ENCODE assay signal across 20 cellular contexts in the genomic region with DNA sequence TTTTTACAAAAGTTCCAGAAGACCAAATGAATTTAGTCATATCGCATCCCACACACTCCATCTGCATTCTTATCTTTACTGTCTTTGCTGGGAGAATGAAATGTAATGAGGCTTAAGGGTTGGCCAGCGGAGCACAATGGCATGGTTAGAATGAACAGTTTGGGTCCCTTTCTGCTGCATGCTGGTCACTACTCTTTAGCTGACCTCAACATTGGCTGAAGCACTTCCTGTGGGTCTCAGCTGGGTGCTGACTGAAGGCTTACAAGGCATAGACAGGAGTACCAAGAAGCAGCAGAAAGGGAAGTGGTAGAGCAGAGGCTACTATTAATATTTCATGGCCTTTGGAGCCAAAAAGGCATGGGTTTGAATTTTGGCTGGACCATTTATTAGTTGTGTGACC.
"Had no signal": no experiment of that assay in that cellular context is flagged by ENCODE, and none has a peak within 500 bp of the region (broad histone marks: within the 10 kb centered on the region; RNA-seq: fewer than 3 reads in every experiment).

No MANE protein-coding gene starts in this region.

- H3K27me3 Mint-ChIP-seq: activated CD4-positive, alpha-beta memory T cell treated with anti-CD3 and anti-CD28 coated beads, Interleukin-2, amount 10 ng/mL, durations not matched to agents 7 days and 5 days; activated CD8-positive, alpha-beta memory T cell treated with anti-CD3 and anti-CD28 coated beads, Interleukin-2, amount 10 ng/mL, durations not matched to agents 7 days and 5 days; activated naive CD8-positive, alpha-beta T cell; brain; memory B cell; stimulated activated memory B cell treated with anti-CD40 and anti-IgM and Interleukin-4, amounts not matched to agents 10 μg/mL and 1 μg/mL and 100 μg/mL, for 72 hours had no signal

- H3K9me3 Mint-ChIP-seq: activated CD4-positive, alpha-beta memory T cell treated with anti-CD3 and anti-CD28 coated beads, Interleukin-2, amount 10 ng/mL, durations not matched to agents 7 days and 5 days; memory B cell; natural killer cell had no signal

- H3K4me1 Mint-ChIP-seq: activated CD4-positive, alpha-beta memory T cell treated with anti-CD3 and anti-CD28 coated beads, Interleukin-2, amount 10 ng/mL, durations not matched to agents 7 days and 5 days; activated CD8-positive, alpha-beta memory T cell treated with anti-CD3 and anti-CD28 coated beads, Interleukin-2, amount 10 ng/mL, durations not matched to agents 7 days and 5 days; memory B cell; natural killer cell; stimulated activated memory B cell treated with anti-CD40 and anti-IgM and Interleukin-4, amounts not matched to agents 10 μg/mL and 1 μg/mL and 100 μg/mL, for 72 hours had no signal

- H3K4me3 Mint-ChIP-seq: activated CD4-positive, alpha-beta memory T cell treated with anti-CD3 and anti-CD28 coated beads, Interleukin-2, amount 10 ng/mL, durations not matched to agents 7 days and 5 days; activated CD8-positive, alpha-beta memory T cell treated with anti-CD3 and anti-CD28 coated beads, Interleukin-2, amount 10 ng/mL, durations not matched to agents 7 days and 5 days; activated naive CD8-positive, alpha-beta T cell; brain; memory B cell; natural killer cell; stimulated activated memory B cell treated with anti-CD40 and anti-IgM and Interleukin-4, amounts not matched to agents 10 μg/mL and 1 μg/mL and 100 μg/mL, for 72 hours; WTC11 had no signal

- H3K4me1 ChIP-seq: left ventricle myocardium inferior, parathyroid adenoma, spleen, upper lobe of right lung had no signal

- H3K79me2 ChIP-seq: parathyroid adenoma had no signal

- H3K4me3 ChIP-seq: dorsolateral prefrontal cortex, left ventricle myocardium inferior, spleen, thoracic aorta, upper lobe of right lung had no signal

- H3K27me3 ChIP-seq: neutrophil, spleen, upper lobe of right lung had no signal

- H3K36me3 ChIP-seq: left ventricle myocardium inferior, neutrophil, spleen, thoracic aorta, upper lobe of right lung had no signal

- H3K9ac ChIP-seq: parathyroid adenoma had no signal

- H3K27ac Mint-ChIP-seq: activated CD4-positive, alpha-beta memory T cell treated with anti-CD3 and anti-CD28 coated beads, Interleukin-2, amount 10 ng/mL, durations not matched to agents 7 days and 5 days; activated CD8-positive, alpha-beta memory T cell treated with anti-CD3 and anti-CD28 coated beads, Interleukin-2, amount 10 ng/mL, durations not matched to agents 7 days and 5 days; activated naive CD8-positive, alpha-beta T cell; brain; memory B cell; natural killer cell; stimulated activated memory B cell treated with anti-CD40 and anti-IgM and Interleukin-4, amounts not matched to agents 10 μg/mL and 1 μg/mL and 100 μg/mL, for 72 hours; WTC11 had no signal

- H3K27ac ChIP-seq: dorsolateral prefrontal cortex, left ventricle myocardium inferior, neutrophil, parathyroid adenoma, spleen, thoracic aorta, upper lobe of right lung had no signal

- H3K36me3 Mint-ChIP-seq: activated CD8-positive, alpha-beta memory T cell treated with anti-CD3 and anti-CD28 coated beads, Interleukin-2, amount 10 ng/mL, durations not matched to agents 7 days and 5 days; activated naive CD8-positive, alpha-beta T cell; memory B cell; natural killer cell; stimulated activated memory B cell treated with anti-CD40 and anti-IgM and Interleukin-4, amounts not matched to agents 10 μg/mL and 1 μg/mL and 100 μg/mL, for 72 hours had no signal

- H3K9me3 ChIP-seq: neutrophil, thoracic aorta, upper lobe of right lung had no signal

- DNase-seq: activated CD4-positive, alpha-beta memory T cell treated with anti-CD3 and anti-CD28 coated beads, Interleukin-2, amount 10 ng/mL, durations not matched to agents 7 days and 5 days; activated CD4-positive, alpha-beta T cell treated with anti-CD3 and anti-CD28 coated beads for 4 hours; activated CD8-positive, alpha-beta memory T cell treated with anti-CD3 and anti-CD28 coated beads, Interleukin-2, amount 10 ng/mL, durations not matched to agents 7 days and 5 days; central memory CD4-positive, alpha-beta T cell; dorsolateral prefrontal cortex; kidney; left ventricle myocardium inferior; natural killer cell; spleen; stimulated activated CD4-positive, alpha-beta T cell treated with anti-CD3 and anti-CD28 coated beads, Interleukin-4, amount 100 ng/mL, for 4 hours; upper lobe of right lung had no signal

- ATAC-seq: activated CD8-positive, alpha-beta memory T cell treated with anti-CD3 and anti-CD28 coated beads, Interleukin-2, amount 10 ng/mL, durations not matched to agents 7 days and 5 days; natural killer cell; sciatic nerve; stimulated activated memory B cell treated with anti-CD40 and anti-IgM and Interleukin-4, amounts not matched to agents 10 μg/mL and 1 μg/mL and 100 μg/mL, for 72 hours; upper lobe of right lung; WTC11 had no signal

- H2AFZ ChIP-seq: parathyroid adenoma had no signal
